ENCODE assay signal across 1 cellular context in genomic region chr11:72352859-72353551, GRCh38.
A peak's percentile ranks its signal among the peaks of the same experiment; 100 is the strongest.
TF ChIP-seq lines count a peak whose summit lies in the region.

No MANE protein-coding gene starts in this region.

TF ChIP-seq in IMR-90, 13 proteins besides CTCF, POLR2A, EP300 and RAD21:
- TF ChIP-seq SMC3 (IDR thresholded peaks at IDR 0.05; ENCODE audit: low read depth, low read length) (peak; percentile 77), MXI1 (IDR thresholded peaks at IDR 0.05; ENCODE audit: borderline replicate concordance, low read depth, low read length) (no peak)
